9 cellular contexts compared by ENCODE assay signal in the genomic region with DNA sequence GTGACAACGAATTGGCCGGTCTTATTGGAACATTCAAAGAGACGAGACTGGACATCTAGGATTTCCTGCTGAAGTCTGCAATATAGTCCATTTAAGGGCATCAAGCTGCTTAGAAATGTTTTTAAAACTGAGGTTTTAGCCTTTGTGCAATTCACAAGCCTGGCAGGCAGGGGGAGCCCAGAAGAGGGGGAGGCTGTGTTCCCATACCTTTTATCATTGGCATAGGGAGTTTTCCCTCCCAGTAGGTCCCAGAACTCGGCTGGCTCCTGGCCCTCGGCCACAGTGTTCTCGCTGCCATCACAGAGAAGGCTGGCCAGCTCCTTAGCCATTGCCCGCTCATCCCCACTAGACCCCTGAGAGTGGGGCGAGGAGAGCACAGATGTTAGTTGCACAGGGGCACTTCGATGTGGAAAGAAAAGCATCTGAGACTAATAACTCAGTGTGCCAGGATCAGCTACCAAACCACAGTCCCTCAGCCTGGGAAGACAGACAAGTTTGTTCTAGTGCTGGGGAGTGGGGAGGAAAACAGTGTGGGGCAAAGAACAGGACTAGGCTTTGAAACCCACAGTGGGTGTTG. TPM values are rescaled to one million over a fixed set of nuclear protein-coding genes. Genes with fewer than 3 reads are reported as not detected.
A peak's percentile ranks its signal among the peaks of the same experiment; 100 is the strongest.
DNase-seq lines count a peak whose midpoint lies in the region; ATAC-seq, FAIRE-seq and TF ChIP-seq lines count a peak whose summit lies in the region.
"Had no signal": no experiment of that assay in that cellular context is flagged by ENCODE, and none has a peak within 500 bp of the region (broad histone marks: within the 10 kb centered on the region; RNA-seq: fewer than 3 reads in every experiment).

No MANE protein-coding gene starts in this region.

- intact Hi-C loops in mucosa of descending colon (cut with DNase I, micrococcal nuclease): loop anchor here in 1 of 2 donors (10.0 kb wide), 1 partner anchor 101 kb away; no protein-coding TSS in a partner anchor

- peak overlapping the region; percentile 37 for H3K27ac ChIP-seq in VCaP
- H3K27ac ChIP-seq in H1 (ENCODE audit: low read depth, low read length): no peak overlapping the region
- H3K27ac ChIP-seq: BLaER1 had no signal

- 0 out of 2 replicates have a peak overlapping the region, but pooled peaks have one; percentile 18 for H2BK5ac ChIP-seq in H1 (ENCODE audit: low read depth, low read length)

- TF ChIP-seq RAD21 in H1 (IDR thresholded peaks at IDR 0.05 in 1 of 2, conservative IDR thresholded peaks at IDR 0.05 in 1 of 2; ENCODE audit: low read depth in 2 of 2, low read length in 2 of 2): peak; percentile 64 to 72

- H2BK20ac ChIP-seq in H1 (ENCODE audit: low read length): no peak overlapping the region

- TF ChIP-seq POLR2A in H1 (IDR thresholded peaks at IDR 0.05; ENCODE audit: control extremely low read depth in 1 of 2, low read depth in 2 of 2, low read length in 2 of 2): no peak

- no peak for TF ChIP-seq EP300 in H1 (IDR thresholded peaks at IDR 0.05; ENCODE audit: borderline replicate concordance in 1 of 2, low read depth in 2 of 2, low read length in 2 of 2)

- no peak overlapping the region for H3K18ac ChIP-seq in H1 (ENCODE audit: extremely low read depth, low read length)

- no peak overlapping the region for H4K5ac ChIP-seq in H1 (ENCODE audit: insufficient read length, low read depth, low read length)

- WGBS in H1 (ENCODE audit: extremely low coverage in 1 of 2, insufficient coverage in 1 of 2, insufficient read length in 1 of 2, insufficient replicate concordance in 2 of 2, low coverage in 1 of 2, low lambda C conversion rate in 2 of 2, missing lambda C conversion rate in 1 of 2), 2 experiments: 71% methylated on average over 9 of the region's 9 CpGs; no CpG with 5 or more reads in 1 of the 2 experiments

- no peak overlapping the region; a peak in 2 of 7 replicates for H3K9ac ChIP-seq in H1 (replicated peaks in 1 of 4; ENCODE audit: extremely low read depth in 1 of 4, low read depth in 3 of 4, low read length in 3 of 4)
- H3K9ac ChIP-seq: BLaER1 had no signal

- no peak overlapping the region for H2AFZ ChIP-seq in H1 (ENCODE audit: low read length)

- no peaks in the 10 kb centered on the region for H4K20me1 ChIP-seq in H1 (replicated peaks in 1 of 2; ENCODE audit: control insufficient read depth in 1 of 2, insufficient read depth in 2 of 2, low read length in 2 of 2)
- H4K20me1 ChIP-seq: BLaER1 had no signal

- no peak overlapping the region for H3K23ac ChIP-seq in H1 (ENCODE audit: insufficient read length)

- H3K14ac ChIP-seq in H1 (ENCODE audit: insufficient read length): no peak overlapping the region

- FAIRE-seq in H1 (lab: Jason Lieb, UNC): peak; percentile 82

- H3K4me1 ChIP-seq in H1 (replicated peaks in 1 of 4; ENCODE audit: control insufficient read depth in 3 of 4, insufficient read depth in 4 of 4, low read length in 3 of 4): peaks cover 0 to 2% (median under 1%) of the 10 kb centered on the region in 4 experiments; a peak in 1 of 7 replicates
- no peaks in the 10 kb centered on the region for H3K4me1 ChIP-seq in mucosa of descending colon (ENCODE audit: low read depth)
- H3K4me1 ChIP-seq: BLaER1 had no signal

- ATAC-seq in mucosa of descending colon (peak; percentile 83), HG02885 (IDR thresholded peaks at IDR 0.05; ENCODE audit: poor library complexity, unreplicated experiment) (no peak)

- H3K56ac ChIP-seq in H1 (replicated peaks; ENCODE audit: insufficient read length, low read depth, low read length): no peak overlapping the region

- no peaks in the 10 kb centered on the region for H3K23me2 ChIP-seq in H1 (ENCODE audit: low read depth, low read length)

- DNase-seq in NCI-H146 (lab: John Stamatoyannopoulos, UW) (peak; percentile 29), NCI-H146 treated with DMSO at 0.1 percent for 48 hours (lab: John Stamatoyannopoulos, UW; ENCODE audit: unreplicated experiment) (no peak), LoVo (ENCODE audit: low spot score) (peak; percentile 44), H1 (ENCODE audit: low read depth in 1 of 2, low spot score in 2 of 2) (peak; percentile 31 to 76), mucosa of descending colon (peak in 2 of 3 donors; percentile 42 to 65), NCI-H187 treated with DMSO at 0.1 percent for 48 hours (lab: John Stamatoyannopoulos, UW) (no peak)

- H2BK120ac ChIP-seq in H1 (replicated peaks; ENCODE audit: low read depth, low read length): no peak overlapping the region

- no peaks in the 10 kb centered on the region for H3K27me3 ChIP-seq in H1 (replicated peaks in 1 of 4; ENCODE audit: control insufficient read depth in 3 of 4, extremely low read depth in 1 of 4, insufficient read depth in 3 of 4, low read length in 3 of 4)
- H3K27me3 ChIP-seq: BLaER1 had no signal

- no peak overlapping the region; the same call in 1 of the 2 replicates for H4K8ac ChIP-seq in H1 (ENCODE audit: extremely low read depth, insufficient read depth, low read length)

- no peak overlapping the region for H3K4ac ChIP-seq in H1 (replicated peaks; ENCODE audit: insufficient read length, low read depth, low read length)

- H3K79me1 ChIP-seq in H1 (ENCODE audit: low read depth, low read length): no peaks in the 10 kb centered on the region

- no peaks in the 10 kb centered on the region; a peak in 3 of 8 replicates for H3K36me3 ChIP-seq in H1 (ENCODE audit: control insufficient read depth in 2 of 4, insufficient read depth in 4 of 4, low read length in 3 of 4)
- no peaks in the 10 kb centered on the region for H3K36me3 ChIP-seq in mucosa of descending colon (ENCODE audit: low read depth)

- H2BK15ac ChIP-seq in H1 (ENCODE audit: low read length): no peak overlapping the region

- CTCF ChIA-PET in H1 (lab: Charles Lee; ENCODE audit: partially characterized antibody): interaction anchor here (0.5 to 6.9 kb wide), 31 partner anchors 12 to 299 kb away, joined by 3 to 146 read pairs (median 7); partner anchors contain the start of genes AVIL, CYP27B1 and TSFM

- H2AK5ac ChIP-seq in H1 (ENCODE audit: low read depth, low read length): no peak overlapping the region

- H3K9me3 ChIP-seq in H1 (ENCODE audit: insufficient read depth in 2 of 2, low read depth in 1 of 2, low read length in 1 of 2) (no peaks in the 10 kb centered on the region), mucosa of descending colon (no peaks in the 10 kb centered on the region)
- H3K9me3 ChIP-seq: BLaER1 had no signal

- no peak overlapping the region for H4K91ac ChIP-seq in H1 (replicated peaks; ENCODE audit: insufficient read length, low read length)

- no peak overlapping the region for H2BK12ac ChIP-seq in H1 (ENCODE audit: low read depth, low read length)

- no peaks in the 10 kb centered on the region for H3K79me2 ChIP-seq in H1 (ENCODE audit: control insufficient read depth in 1 of 2, insufficient read depth in 2 of 2, low read length in 2 of 2)

- peak; percentile 89 for TF ChIP-seq CTCF in VCaP (conservative IDR thresholded peaks at IDR 0.05)
- TF ChIP-seq CTCF in H1 (IDR thresholded peaks at IDR 0.05; ENCODE audit: control extremely low read depth in 1 of 3, insufficient read depth in 1 of 3, low read depth in 1 of 3, low read length in 3 of 3): peak; percentile 73 to 92 (median 78)
- TF ChIP-seq CTCF in mucosa of descending colon (IDR thresholded peaks at IDR 0.05): peak; percentile 59

- POLR2A ChIA-PET in H1 (lab: Charles Lee; ENCODE audit: partially characterized antibody): interaction anchor here (0.9 to 8.0 kb wide), 8 partner anchors 10 to 101 kb away, joined by 3 to 71 read pairs (median 4); partner anchors contain the start of genes AVIL, CYP27B1 and TSFM

- H3K4me3 ChIP-seq in H1 (ENCODE audit: extremely low read depth in 1 of 4, insufficient read depth in 2 of 4, low read depth in 3 of 4, low read length in 4 of 4) (no peak overlapping the region), mucosa of descending colon (no peak overlapping the region)
- H3K4me3 ChIP-seq: BLaER1 had no signal

- peak overlapping the region in 1 of 2 experiments; percentile 21; a peak in 1 of 4 replicates for H3K4me2 ChIP-seq in H1 (ENCODE audit: insufficient read depth in 1 of 2, low read depth in 2 of 2, low read length in 2 of 2)
- H3K4me2 ChIP-seq: BLaER1 had no signal

RNA-seq across cellular contexts. Expression of gene AVIL, which starts 15.1 kb away (rescaled TPM):
- 0.39 and 1.1 TPM in 2 replicates for total RNA-seq in H1 (2021; fragmentation: NEBNext Ultra II Directional; extraction: Animal tissue kit (Norgen Biotek cat#: 25700))
- polyA plus RNA-seq in H1 (2011; rRNA removed): 0.06 and 0.11 TPM in 2 replicates
- polyA plus RNA-seq in H1 (2011; cell fraction: cytosol; rRNA removed): 0.25 TPM
- 0.70 TPM for polyA plus RNA-seq in H1 (2011; cell fraction: nucleus; rRNA removed)
- polyA plus RNA-seq in H1 (2012, experiment 1 of 2): 0.56 to 1.3 TPM (median 0.96 TPM) in 4 replicates
- 0.17 TPM for polyA plus RNA-seq in H1 (2012, experiment 2 of 2)
- 0.24 TPM for polyA plus RNA-seq in H1 (2013, experiment 1 of 2)
- polyA plus RNA-seq in H1 (2013, experiment 2 of 2): 0.15 TPM
- 0.22 and 0.32 TPM in 2 replicates for polyA minus RNA-seq in H1 (2011; rRNA and poly(A)+ RNA removed)
- not detected for polyA minus RNA-seq in H1 (2011; cell fraction: cytosol; rRNA and poly(A)+ RNA removed)
- 0.90 TPM for polyA minus RNA-seq in H1 (2011; cell fraction: nucleus; rRNA and poly(A)+ RNA removed)
- 10 to 100 TPM; 12.2 to 13.6 (median 13.3) TPM for total RNA-seq in mucosa of descending colon

RNA-seq across cellular contexts. Expression of gene TSFM, which starts 20.8 kb away (rescaled TPM):
- total RNA-seq in H1 (2021; fragmentation: NEBNext Ultra II Directional; extraction: Animal tissue kit (Norgen Biotek cat#: 25700)): 47.9 and 49.8 TPM in 2 replicates
- polyA plus RNA-seq in H1 (2011; rRNA removed): 17.4 and 21.5 TPM in 2 replicates
- 23.9 TPM for polyA plus RNA-seq in H1 (2011; cell fraction: cytosol; rRNA removed)
- polyA plus RNA-seq in H1 (2011; cell fraction: nucleus; rRNA removed): 18.6 TPM
- 37.4 to 44.0 TPM (median 42.7 TPM) in 4 replicates for polyA plus RNA-seq in H1 (2012, experiment 1 of 2)
- polyA plus RNA-seq in H1 (2012, experiment 2 of 2): 29.3 TPM
- polyA plus RNA-seq in H1 (2013, experiment 1 of 2): 29.8 TPM
- polyA plus RNA-seq in H1 (2013, experiment 2 of 2): 31.4 TPM
- 6.6 and 9.6 TPM in 2 replicates for polyA minus RNA-seq in H1 (2011; rRNA and poly(A)+ RNA removed)
- polyA minus RNA-seq in H1 (2011; cell fraction: cytosol; rRNA and poly(A)+ RNA removed): 10.9 TPM
- 12.8 TPM for polyA minus RNA-seq in H1 (2011; cell fraction: nucleus; rRNA and poly(A)+ RNA removed)
- total RNA-seq in mucosa of descending colon: 10 to 100 TPM; 26.1 to 32.9 (median 29.0) TPM

RNA-seq across cellular contexts. Expression of gene EEF1AKMT3, which starts 31.0 kb away (rescaled TPM):
- 3.1 and 3.8 TPM in 2 replicates for total RNA-seq in H1 (2021; fragmentation: NEBNext Ultra II Directional; extraction: Animal tissue kit (Norgen Biotek cat#: 25700))
- 3.6 and 4.4 TPM in 2 replicates for polyA plus RNA-seq in H1 (2011; rRNA removed)
- polyA plus RNA-seq in H1 (2011; cell fraction: cytosol; rRNA removed): 4.2 TPM
- 3.5 TPM for polyA plus RNA-seq in H1 (2011; cell fraction: nucleus; rRNA removed)
- 3.3 to 5.1 TPM (median 4.8 TPM) in 4 replicates for polyA plus RNA-seq in H1 (2012, experiment 1 of 2)
- polyA plus RNA-seq in H1 (2012, experiment 2 of 2): 1.9 TPM
- polyA plus RNA-seq in H1 (2013, experiment 1 of 2): 2.0 TPM
- 1.8 TPM for polyA plus RNA-seq in H1 (2013, experiment 2 of 2)
- polyA minus RNA-seq in H1 (2011; rRNA and poly(A)+ RNA removed): 4.0 and 6.4 TPM in 2 replicates
- polyA minus RNA-seq in H1 (2011; cell fraction: cytosol; rRNA and poly(A)+ RNA removed): 3.2 TPM
- 5.9 TPM for polyA minus RNA-seq in H1 (2011; cell fraction: nucleus; rRNA and poly(A)+ RNA removed)
- total RNA-seq in mucosa of descending colon: 1 to 10 TPM; 5.3 to 7.3 (median 6.2) TPM

RNA-seq across cellular contexts. Expression of gene METTL1, which starts 31.5 kb away (rescaled TPM):
- total RNA-seq in H1 (2021; fragmentation: NEBNext Ultra II Directional; extraction: Animal tissue kit (Norgen Biotek cat#: 25700)): 41.9 and 46.0 TPM in 2 replicates
- 37.9 and 40.5 TPM in 2 replicates for polyA plus RNA-seq in H1 (2011; rRNA removed)
- 40.3 TPM for polyA plus RNA-seq in H1 (2011; cell fraction: cytosol; rRNA removed)
- polyA plus RNA-seq in H1 (2011; cell fraction: nucleus; rRNA removed): 64.0 TPM
- 43.4 to 54.7 TPM (median 44.5 TPM) in 4 replicates for polyA plus RNA-seq in H1 (2012, experiment 1 of 2)
- polyA plus RNA-seq in H1 (2012, experiment 2 of 2): 25.7 TPM
- polyA plus RNA-seq in H1 (2013, experiment 1 of 2): 21.5 TPM
- 20.7 TPM for polyA plus RNA-seq in H1 (2013, experiment 2 of 2)
- polyA minus RNA-seq in H1 (2011; rRNA and poly(A)+ RNA removed): 43.2 and 49.7 TPM in 2 replicates
- polyA minus RNA-seq in H1 (2011; cell fraction: cytosol; rRNA and poly(A)+ RNA removed): 20.9 TPM
- 42.7 TPM for polyA minus RNA-seq in H1 (2011; cell fraction: nucleus; rRNA and poly(A)+ RNA removed)
- 10 to 100 TPM; 10.1 to 15.3 (median 10.6) TPM for total RNA-seq in mucosa of descending colon

RNA-seq across cellular contexts. Expression of gene CYP27B1, which starts 36.5 kb away (rescaled TPM):
- 2.3 and 3.3 TPM in 2 replicates for total RNA-seq in H1 (2021; fragmentation: NEBNext Ultra II Directional; extraction: Animal tissue kit (Norgen Biotek cat#: 25700))
- polyA plus RNA-seq in H1 (2011; rRNA removed): 2.6 and 2.9 TPM in 2 replicates
- polyA plus RNA-seq in H1 (2011; cell fraction: cytosol; rRNA removed): 2.5 TPM
- polyA plus RNA-seq in H1 (2011; cell fraction: nucleus; rRNA removed): 6.3 TPM
- polyA plus RNA-seq in H1 (2012, experiment 1 of 2): 1.9 to 2.5 TPM (median 2.3 TPM) in 4 replicates
- polyA plus RNA-seq in H1 (2012, experiment 2 of 2): 1.9 TPM
- 1.4 TPM for polyA plus RNA-seq in H1 (2013, experiment 1 of 2)
- 1.2 TPM for polyA plus RNA-seq in H1 (2013, experiment 2 of 2)
- polyA minus RNA-seq in H1 (2011; rRNA and poly(A)+ RNA removed): 2.0 and 2.1 TPM in 2 replicates
- 4.8 TPM for polyA minus RNA-seq in H1 (2011; cell fraction: cytosol; rRNA and poly(A)+ RNA removed)
- polyA minus RNA-seq in H1 (2011; cell fraction: nucleus; rRNA and poly(A)+ RNA removed): 4.4 TPM
- 1 to 10 TPM; 1.2 to 2.1 (median 1.4) TPM for total RNA-seq in mucosa of descending colon

Comparison
In these comparisons a context has a peak if more than half of its experiments do, and no peak if none do; other contexts are left out.
1. DNase-seq: peak in NCI-H146 (single experiment), LoVo (single experiment), H1 (2 of 2) and mucosa of descending colon (2 of 3); none in NCI-H146 treated with DMSO at 0.1 percent for 48 hours (single experiment) and NCI-H187 treated with DMSO at 0.1 percent for 48 hours (single experiment).
2. Peak in every context shown above with its lines, with median percentiles within 50 percentile points of each other: CTCF ChIP-seq.